8 cellular contexts compared by ENCODE assay signal in the genomic region with DNA sequence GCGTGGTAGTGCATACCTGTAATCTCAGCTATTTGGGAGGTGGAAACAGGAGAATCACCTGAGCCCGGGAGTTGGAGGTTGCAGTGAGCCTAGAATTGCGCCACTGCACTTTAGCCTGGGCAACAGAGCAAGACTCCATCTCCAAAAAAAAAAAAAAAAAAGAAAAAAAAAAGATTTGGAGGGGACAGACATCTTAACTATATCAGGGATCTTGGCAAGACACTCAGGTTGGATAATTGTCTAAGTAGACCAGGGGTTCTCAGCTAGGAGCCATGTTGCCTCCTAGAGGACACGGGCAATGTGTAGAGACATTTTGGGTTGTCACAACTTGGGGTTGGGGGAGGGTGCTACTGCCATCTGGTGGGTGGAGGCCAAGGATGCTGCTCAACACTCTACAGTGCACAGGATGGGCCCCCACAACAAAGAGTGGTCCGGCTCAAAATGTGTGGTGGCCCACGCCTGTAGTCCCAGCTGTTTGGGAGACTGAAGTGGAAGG. TPM values are rescaled to one million over a fixed set of nuclear protein-coding genes. Genes with fewer than 3 reads are reported as not detected.
DNase-seq lines count a peak whose midpoint lies in the region; ATAC-seq, FAIRE-seq and TF ChIP-seq lines count a peak whose summit lies in the region.

No MANE protein-coding gene starts in this region.

- no peaks in the 10 kb centered on the region for H3K27me3 ChIP-seq in GM23338 (ENCODE audit: insufficient read depth)
- no peaks in the 10 kb centered on the region for H3K27me3 ChIP-seq in SU-DHL-6 (ENCODE audit: low read length)
- no peaks in the 10 kb centered on the region for H3K27me3 ChIP-seq in bronchial epithelial cell (ENCODE audit: control insufficient read depth, insufficient read depth, low read length)
- H3K27me3 ChIP-seq in suprapubic skin, result no peaks in the 10 kb centered on the region

- peaks cover 11% of the 10 kb centered on the region for H3K9me3 Mint-ChIP-seq in GM23338
- no peaks in the 10 kb centered on the region for H3K9me3 Mint-ChIP-seq in osteocyte (ENCODE audit: unreplicated experiment)

- H3F3A ChIP-seq in GM23338 (replicated peaks; ENCODE audit: low read depth), result peaks cover 22% of the 10 kb centered on the region
- peaks cover 26% of the 10 kb centered on the region for H3F3A ChIP-seq in SU-DHL-6 (ENCODE audit: insufficient read depth)

- H3K27me3 Mint-ChIP-seq in GM23338 (ENCODE audit: insufficient read depth, low read depth, poor library complexity) (peaks cover 34% of the 10 kb centered on the region), osteocyte (ENCODE audit: unreplicated experiment) (no peaks in the 10 kb centered on the region)

- H3K79me2 ChIP-seq in GM23338 (replicated peaks; ENCODE audit: insufficient read depth) (peaks cover 23% of the 10 kb centered on the region), SU-DHL-6 (ENCODE audit: insufficient read depth, low read length) (peaks cover 29% of the 10 kb centered on the region)

- ATAC-seq in GM23338, result peak; percentile 0; the same call in 1 of the 3 replicates

- H3K36me3 ChIP-seq in GM23338 (ENCODE audit: insufficient read depth), result no peaks in the 10 kb centered on the region
- no peaks in the 10 kb centered on the region for H3K36me3 ChIP-seq in SU-DHL-6 (ENCODE audit: low read length)
- no peaks in the 10 kb centered on the region for H3K36me3 ChIP-seq in bronchial epithelial cell (ENCODE audit: control insufficient read depth, insufficient read depth, low read length)
- no peaks in the 10 kb centered on the region for H3K36me3 ChIP-seq in suprapubic skin

- H3K9ac ChIP-seq in SU-DHL-6 (ENCODE audit: low read length), result no peak overlapping the region

- H3K9me3 ChIP-seq in SU-DHL-6 (ENCODE audit: insufficient read depth, low read length) (no peaks in the 10 kb centered on the region), suprapubic skin (no peaks in the 10 kb centered on the region)

- H3K4me1 ChIP-seq in GM23338 (ENCODE audit: insufficient read depth), result peaks cover 9% of the 10 kb centered on the region
- peaks cover 78% of the 10 kb centered on the region for H3K4me1 ChIP-seq in suprapubic skin

- H3K4me3 ChIP-seq in GM23338 (no peak overlapping the region), SU-DHL-6 (ENCODE audit: insufficient read depth, low read length, poor library complexity, severe bottlenecking) (no peak overlapping the region), bronchial epithelial cell (ENCODE audit: low read depth, low read length) (no peak overlapping the region), suprapubic skin (no peak overlapping the region)

- no peak for TF ChIP-seq POLR2A in suprapubic skin (IDR thresholded peaks at IDR 0.05)

- peaks cover 5% of the 10 kb centered on the region; the same call in 1 of the 2 replicates for H4K20me1 ChIP-seq in GM23338 (replicated peaks; ENCODE audit: insufficient read depth)
- no peaks in the 10 kb centered on the region for H4K20me1 ChIP-seq in SU-DHL-6 (ENCODE audit: low read depth, low read length)

- H3K4me3 Mint-ChIP-seq in GM23338 (peak overlapping the region; percentile 53; the same call in 2 of the 3 replicates), osteocyte (ENCODE audit: unreplicated experiment) (peak overlapping the region; percentile 46)

- peak; percentile 39 for TF ChIP-seq CTCF in C4-2B (conservative IDR thresholded peaks at IDR 0.05)
- TF ChIP-seq CTCF in GM23338 (conservative IDR thresholded peaks at IDR 0.05; ENCODE audit: low read depth in 2 of 2), result peak; percentile 66 to 73
- peak; percentile 75 for TF ChIP-seq CTCF in SU-DHL-6 (IDR thresholded peaks at IDR 0.05; ENCODE audit: insufficient read depth, low read length, poor library complexity, severe bottlenecking)
- peak; percentile 50 for TF ChIP-seq CTCF in bronchial epithelial cell (IDR thresholded peaks at IDR 0.05; ENCODE audit: insufficient read depth, low read length, severe bottlenecking)
- TF ChIP-seq CTCF in osteocyte (IDR thresholded peaks at IDR 0.05), result peak; percentile 60
- peak in 1 of 2 donors; percentile 39 for TF ChIP-seq CTCF in suprapubic skin (IDR thresholded peaks at IDR 0.05)

- H2AFZ ChIP-seq in GM23338 (no peak overlapping the region), SU-DHL-6 (ENCODE audit: low read depth, low read length, severe bottlenecking) (no peak overlapping the region)

- H3K4me2 ChIP-seq in GM23338, result no peak overlapping the region
- peak overlapping the region; percentile 24 for H3K4me2 ChIP-seq in SU-DHL-6 (ENCODE audit: low read depth, low read length, poor library complexity, severe bottlenecking)

- no peak for FAIRE-seq in bronchial epithelial cell (lab: Jason Lieb, UNC)

- peaks cover 23% of the 10 kb centered on the region for H3K36me3 Mint-ChIP-seq in GM23338 (ENCODE audit: low read depth)
- H3K36me3 Mint-ChIP-seq in osteocyte (ENCODE audit: unreplicated experiment), result peaks cover 10% of the 10 kb centered on the region

- 87% methylated on average over 6 of the region's 6 CpGs for WGBS in suprapubic skin

- H3K9me2 ChIP-seq in GM23338 (ENCODE audit: insufficient read depth), result peaks cover 3% of the 10 kb centered on the region; the same call in 1 of the 2 replicates
- no peaks in the 10 kb centered on the region for H3K9me2 ChIP-seq in SU-DHL-6 (replicated peaks; ENCODE audit: insufficient read depth, low read length)

- H3K27ac Mint-ChIP-seq in GM23338, result peak overlapping the region; percentile 50; the same call in 1 of the 2 replicates
- H3K27ac Mint-ChIP-seq in osteocyte (ENCODE audit: unreplicated experiment), result peak overlapping the region; percentile 71

- DNase-seq in GM23338 (ENCODE audit: low spot score) (peak; percentile 81), bronchial epithelial cell (ENCODE audit: low read depth) (no peak), osteocyte (ENCODE audit: extremely low spot score, unreplicated experiment) (no peak), suprapubic skin (ENCODE audit: low spot score in 2 of 2) (no peak), middle frontal gyrus (ENCODE audit: extremely low spot score, low spot score) (no peak), kidney glomerular epithelial cell (lab: John Stamatoyannopoulos, UW) (no peak)

- H3K4me1 Mint-ChIP-seq in GM23338 (peaks cover 30% of the 10 kb centered on the region), osteocyte (ENCODE audit: unreplicated experiment) (peaks cover 67% of the 10 kb centered on the region)

- peak overlapping the region; percentile 93 for H3K27ac ChIP-seq in C4-2B
- no peak overlapping the region for H3K27ac ChIP-seq in GM23338 (ENCODE audit: low read depth)
- peak overlapping the region; percentile 90; the same call in 1 of the 2 replicates for H3K27ac ChIP-seq in SU-DHL-6 (ENCODE audit: low read depth, low read length)
- no peak overlapping the region for H3K27ac ChIP-seq in suprapubic skin

- no peak for TF ChIP-seq EP300 in suprapubic skin (IDR thresholded peaks at IDR 0.05)

TF ChIP-seq in GM23338, 12 proteins besides CTCF, POLR2A, EP300 and RAD21 (continues in another document):
- TF ChIP-seq EZH2phosphoT487 (IDR thresholded peaks at IDR 0.05; ENCODE audit: unreplicated experiment) (no peak), NANOG (IDR thresholded peaks at IDR 0.05; ENCODE audit: borderline replicate concordance) (no peak)
- TF ChIP-seq, protein P1, sequence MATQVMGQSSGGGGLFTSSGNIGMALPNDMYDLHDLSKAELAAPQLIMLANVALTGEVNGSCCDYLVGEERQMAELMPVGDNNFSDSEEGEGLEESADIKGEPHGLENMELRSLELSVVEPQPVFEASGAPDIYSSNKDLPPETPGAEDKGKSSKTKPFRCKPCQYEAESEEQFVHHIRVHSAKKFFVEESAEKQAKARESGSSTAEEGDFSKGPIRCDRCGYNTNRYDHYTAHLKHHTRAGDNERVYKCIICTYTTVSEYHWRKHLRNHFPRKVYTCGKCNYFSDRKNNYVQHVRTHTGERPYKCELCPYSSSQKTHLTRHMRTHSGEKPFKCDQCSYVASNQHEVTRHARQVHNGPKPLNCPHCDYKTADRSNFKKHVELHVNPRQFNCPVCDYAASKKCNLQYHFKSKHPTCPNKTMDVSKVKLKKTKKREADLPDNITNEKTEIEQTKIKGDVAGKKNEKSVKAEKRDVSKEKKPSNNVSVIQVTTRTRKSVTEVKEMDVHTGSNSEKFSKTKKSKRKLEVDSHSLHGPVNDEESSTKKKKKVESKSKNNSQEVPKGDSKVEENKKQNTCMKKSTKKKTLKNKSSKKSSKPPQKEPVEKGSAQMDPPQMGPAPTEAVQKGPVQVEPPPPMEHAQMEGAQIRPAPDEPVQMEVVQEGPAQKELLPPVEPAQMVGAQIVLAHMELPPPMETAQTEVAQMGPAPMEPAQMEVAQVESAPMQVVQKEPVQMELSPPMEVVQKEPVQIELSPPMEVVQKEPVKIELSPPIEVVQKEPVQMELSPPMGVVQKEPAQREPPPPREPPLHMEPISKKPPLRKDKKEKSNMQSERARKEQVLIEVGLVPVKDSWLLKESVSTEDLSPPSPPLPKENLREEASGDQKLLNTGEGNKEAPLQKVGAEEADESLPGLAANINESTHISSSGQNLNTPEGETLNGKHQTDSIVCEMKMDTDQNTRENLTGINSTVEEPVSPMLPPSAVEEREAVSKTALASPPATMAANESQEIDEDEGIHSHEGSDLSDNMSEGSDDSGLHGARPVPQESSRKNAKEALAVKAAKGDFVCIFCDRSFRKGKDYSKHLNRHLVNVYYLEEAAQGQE (IDR thresholded peaks at IDR 0.05; ENCODE audit: unreplicated experiment), result no peak

RNA-seq across cellular contexts. Expression of a gene that starts 1.9 kb away (rescaled TPM):
- total RNA-seq in GM23338 (2014; rRNA removed; shearing (Covaris generic)), result 10.9 and 18.7 TPM in 2 replicates
- polyA plus RNA-seq in GM23338 (2016; fragmentation: Nextera tagmentation; extraction: Ambion mirVana), result 23.6 and 23.9 TPM in 2 replicates
- total RNA-seq in bronchial epithelial cell (2.4 and 2.7 TPM in 2 replicates), osteocyte (62.3 and 79.8 TPM in 2 replicates), suprapubic skin (10 to 100 TPM; 15.0 to 27.9 (median 22.3) TPM)

RNA-seq across cellular contexts. Expression of a gene that starts 4.5 kb away (rescaled TPM):
- 67.2 and 87.6 TPM in 2 replicates for total RNA-seq in GM23338 (2014; rRNA removed; shearing (Covaris generic))
- polyA plus RNA-seq in GM23338 (2016; fragmentation: Nextera tagmentation; extraction: Ambion mirVana), result 48.5 and 50.7 TPM in 2 replicates
- total RNA-seq in bronchial epithelial cell, result 9.6 and 19.2 TPM in 2 replicates
- 29.6 and 33.8 TPM in 2 replicates for total RNA-seq in osteocyte
- 10 to 100 TPM; 16.3 to 27.1 (median 20.2) TPM for total RNA-seq in suprapubic skin

RNA-seq across cellular contexts. Expression of a gene that starts 9.1 kb away (rescaled TPM):
- 8.2 and 12.0 TPM in 2 replicates for total RNA-seq in GM23338 (2014; rRNA removed; shearing (Covaris generic))
- polyA plus RNA-seq in GM23338 (2016; fragmentation: Nextera tagmentation; extraction: Ambion mirVana), result 17.6 and 19.9 TPM in 2 replicates
- total RNA-seq in bronchial epithelial cell (2.6 and 2.9 TPM in 2 replicates), osteocyte (25.9 and 28.1 TPM in 2 replicates), suprapubic skin (10 to 100 TPM in 1 of 4 donors, 1 to 10 TPM in 3; 6.2 to 18.3 (median 8.5) TPM)

RNA-seq across cellular contexts. Expression of a gene that starts 14.5 kb away (rescaled TPM):
- 5.6 and 6.7 TPM in 2 replicates for total RNA-seq in GM23338 (2014; rRNA removed; shearing (Covaris generic))
- 1.5 and 1.6 TPM in 2 replicates for polyA plus RNA-seq in GM23338 (2016; fragmentation: Nextera tagmentation; extraction: Ambion mirVana)
- total RNA-seq in bronchial epithelial cell (5.0 and 5.1 TPM in 2 replicates), osteocyte (9.2 and 9.6 TPM in 2 replicates), suprapubic skin (1 to 10 TPM; 4.3 to 8.0 (median 6.5) TPM)

RNA-seq across cellular contexts. Expression of a gene that starts 15.9 kb away (rescaled TPM):
- total RNA-seq in GM23338 (2014; rRNA removed; shearing (Covaris generic)), result 233 and 234 TPM in 2 replicates
- 73.1 and 75.2 TPM in 2 replicates for polyA plus RNA-seq in GM23338 (2016; fragmentation: Nextera tagmentation; extraction: Ambion mirVana)
- 121 and 140 TPM in 2 replicates for total RNA-seq in bronchial epithelial cell
- 174 and 189 TPM in 2 replicates for total RNA-seq in osteocyte
- 100 to 1,000 TPM in 1 of 4 donors, 10 to 100 TPM in 3; 82.8 to 128 (median 88.5) TPM for total RNA-seq in suprapubic skin

Comparison
In these comparisons a context has a peak if more than half of its experiments do, and no peak if none do; other contexts are left out.
1. H3K27ac ChIP-seq: peak in C4-2B (single experiment) and SU-DHL-6 (single experiment); none in GM23338 (single experiment) and suprapubic skin (single experiment).